ENCODE assay signal across 12 cellular contexts in the genomic region with DNA sequence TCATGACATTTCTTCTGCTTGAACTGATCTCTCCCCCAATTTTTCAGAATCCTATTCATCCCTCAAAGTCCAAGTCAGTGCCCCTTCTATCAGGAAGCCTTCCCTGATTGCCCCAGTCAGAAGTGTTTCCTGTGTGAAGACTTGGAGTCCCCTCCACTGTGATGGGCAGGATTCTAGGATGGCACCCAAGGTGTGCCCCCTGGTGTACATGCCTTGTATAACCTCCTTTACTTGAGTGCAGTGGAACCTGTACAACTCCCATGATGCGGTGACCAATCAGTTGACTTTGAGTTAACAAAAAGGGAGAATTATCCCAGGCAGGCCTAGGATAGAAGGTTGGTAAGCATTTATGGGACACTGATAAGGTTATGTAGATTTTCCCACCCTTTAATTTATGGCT. TPM values are rescaled to one million over a fixed set of nuclear protein-coding genes. Genes with fewer than 3 reads are reported as not detected.
DNase-seq lines count a peak whose midpoint lies in the region; ATAC-seq and TF ChIP-seq lines count a peak whose summit lies in the region.
"Had no signal": no experiment of that assay in that cellular context is flagged by ENCODE, and none has a peak within 500 bp of the region (broad histone marks: within the 10 kb centered on the region; RNA-seq: fewer than 3 reads in every experiment).

No MANE protein-coding gene starts in this region.

- H3K9ac ChIP-seq in DND-41 (ENCODE audit: low read depth, low read length) (no peak overlapping the region), SK-N-SH (no peak overlapping the region)

- TF ChIP-seq CTCF in DND-41 (IDR thresholded peaks at IDR 0.05; ENCODE audit: borderline replicate concordance, extremely low read depth, low read length, poor library complexity, severe bottlenecking) (peak; percentile 57), GM23338 (conservative IDR thresholded peaks at IDR 0.05; ENCODE audit: low read depth in 2 of 2) (peak; percentile 61 to 74), SK-N-SH (IDR thresholded peaks at IDR 0.05) (peak; percentile 35; the same call in 1 of the 2 replicates), coronary artery (IDR thresholded peaks at IDR 0.05) (no peak)

- no peaks in the 10 kb centered on the region for H3K9me3 Mint-ChIP-seq in GM23338

- H3K9me3 ChIP-seq in DND-41 (ENCODE audit: insufficient read depth, low read length, severe bottlenecking): no peaks in the 10 kb centered on the region
- H3K9me3 ChIP-seq in SK-N-SH: no peaks in the 10 kb centered on the region
- H3K9me3 ChIP-seq: Peyer's patch had no signal

- H3K4me3 ChIP-seq in DND-41 (ENCODE audit: low read depth in 1 of 2, low read length in 2 of 2) (no peak overlapping the region), GM23338 (no peak overlapping the region), SK-N-SH (ENCODE audit: low read depth in 2 of 2, low read length in 1 of 2) (no peak overlapping the region), coronary artery (no peak overlapping the region)
- H3K4me3 ChIP-seq: Peyer's patch had no signal

- H3K4me3 Mint-ChIP-seq in GM23338: no peak overlapping the region

- no peak overlapping the region for H3K27ac Mint-ChIP-seq in GM23338

- H3K27me3 ChIP-seq in DND-41 (ENCODE audit: insufficient read depth, low read length, poor library complexity): no peaks in the 10 kb centered on the region
- H3K27me3 ChIP-seq in GM23338 (ENCODE audit: insufficient read depth): no peaks in the 10 kb centered on the region
- no peaks in the 10 kb centered on the region for H3K27me3 ChIP-seq in SK-N-SH (ENCODE audit: insufficient read depth)
- H3K27me3 ChIP-seq: Peyer's patch had no signal

- no peaks in the 10 kb centered on the region; the same call in 2 of the 3 replicates for H3K36me3 Mint-ChIP-seq in GM23338 (ENCODE audit: low read depth)

- ATAC-seq in DND-41 (ENCODE audit: insufficient read depth, low read depth): no peak
- peak; percentile 82 for ATAC-seq in GM23338
- ATAC-seq in HG02884 (IDR thresholded peaks at IDR 0.05; ENCODE audit: unreplicated experiment): no peak
- ATAC-seq in GM18858 (IDR thresholded peaks at IDR 0.05; ENCODE audit: unreplicated experiment): no peak
- ATAC-seq: sciatic nerve had no signal

- H3K27ac ChIP-seq in DND-41 (ENCODE audit: low read length) (no peak overlapping the region), GM23338 (ENCODE audit: low read depth) (no peak overlapping the region), SK-N-SH (ENCODE audit: low read depth in 2 of 2, low read length in 1 of 2) (no peak overlapping the region), coronary artery (no peak overlapping the region)
- H3K27ac ChIP-seq: Peyer's patch had no signal

- CTCF ChIA-PET in SK-N-SH (lab: Yijun Ruan, JAX): interaction anchor here (0.7 kb wide), 1 partner anchor 280 kb away, joined by 3 read pairs; no protein-coding TSS in a partner anchor

- H3K79me2 ChIP-seq in DND-41 (ENCODE audit: insufficient read depth, low read length) (no peaks in the 10 kb centered on the region), GM23338 (replicated peaks; ENCODE audit: insufficient read depth) (no peaks in the 10 kb centered on the region), SK-N-SH (ENCODE audit: insufficient read depth) (no peaks in the 10 kb centered on the region)

- H2AFZ ChIP-seq in DND-41 (ENCODE audit: low read depth, low read length) (no peak overlapping the region), GM23338 (no peak overlapping the region), SK-N-SH (ENCODE audit: low read depth) (no peak overlapping the region)

- H3K4me1 Mint-ChIP-seq in GM23338: no peaks in the 10 kb centered on the region

- H3K4me1 ChIP-seq in DND-41 (ENCODE audit: insufficient read depth, low read length) (no peaks in the 10 kb centered on the region), GM23338 (ENCODE audit: insufficient read depth) (no peaks in the 10 kb centered on the region), SK-N-SH (ENCODE audit: control insufficient read depth in 1 of 2, insufficient read depth in 2 of 2, low read depth in 1 of 2, low read length in 1 of 2) (no peaks in the 10 kb centered on the region)
- H3K4me1 ChIP-seq: Peyer's patch had no signal

- TF ChIP-seq RAD21 in SK-N-SH (IDR thresholded peaks at IDR 0.05; ENCODE audit: low read length): no peak

- H3K27me3 Mint-ChIP-seq in GM23338 (ENCODE audit: insufficient read depth, low read depth, poor library complexity): no peaks in the 10 kb centered on the region

- H3K4me2 ChIP-seq in DND-41 (ENCODE audit: insufficient read depth, low read length) (no peak overlapping the region), GM23338 (no peak overlapping the region), SK-N-SH (no peak overlapping the region)

- peaks cover 5% of the 10 kb centered on the region; the same call in 1 of the 2 replicates for H3K9me2 ChIP-seq in GM23338 (ENCODE audit: insufficient read depth)
- H3K9me2 ChIP-seq in SK-N-SH: no peaks in the 10 kb centered on the region

- H3F3A ChIP-seq in GM23338 (replicated peaks; ENCODE audit: low read depth): no peaks in the 10 kb centered on the region
- H3F3A ChIP-seq in SK-N-SH (replicated peaks; ENCODE audit: insufficient read depth): no peaks in the 10 kb centered on the region

- no peak for TF ChIP-seq EP300 in SK-N-SH (IDR thresholded peaks at IDR 0.05; ENCODE audit: borderline replicate concordance in 1 of 2, low read depth in 1 of 2, low read length in 1 of 2)

- 38% methylated on average over 1 of the region's 1 CpG for WGBS in SK-N-SH (ENCODE audit: low lambda C conversion rate)

- H4K20me1 ChIP-seq in DND-41 (ENCODE audit: insufficient read depth, low read length) (no peaks in the 10 kb centered on the region), GM23338 (replicated peaks; ENCODE audit: insufficient read depth) (no peaks in the 10 kb centered on the region), SK-N-SH (ENCODE audit: insufficient read depth) (no peaks in the 10 kb centered on the region)

- POLR2A ChIA-PET in SK-N-SH (lab: Yijun Ruan, JAX): no interaction called here

- H3K36me3 ChIP-seq in DND-41 (ENCODE audit: insufficient read depth, low read length) (no peaks in the 10 kb centered on the region), GM23338 (ENCODE audit: insufficient read depth) (no peaks in the 10 kb centered on the region), SK-N-SH (replicated peaks in 1 of 2; ENCODE audit: control insufficient read depth in 1 of 2, insufficient read depth in 2 of 2, low read length in 1 of 2) (no peaks in the 10 kb centered on the region)
- H3K36me3 ChIP-seq: Peyer's patch had no signal

- DNase-seq in DND-41 (peak; percentile 24), GM23338 (ENCODE audit: low spot score) (peak; percentile 69), SK-N-SH (peak; percentile 11), iPS-NIHi7 (ENCODE audit: extremely low spot score) (peak; percentile 70), coronary artery (ENCODE audit: low spot score) (no peak), SIG-M5 treated with dmso at 0.1 percent for 504 hours (lab: John Stamatoyannopoulos, UW; ENCODE audit: unreplicated experiment) (no peak)
- DNase-seq: anterior cingulate cortex, Peyer's patch, T-helper 9 cell had no signal

TF ChIP-seq in GM23338, 12 proteins besides CTCF, POLR2A, EP300 and RAD21 (continues in another document):
- TF ChIP-seq NANOG (IDR thresholded peaks at IDR 0.05; ENCODE audit: borderline replicate concordance): no peak

TF ChIP-seq in SK-N-SH, 30 proteins besides CTCF, POLR2A, EP300 and RAD21:
- TF ChIP-seq TCF12 (IDR thresholded peaks at IDR 0.05) (no peak), SMC3 (IDR thresholded peaks at IDR 0.05; ENCODE audit: low read depth, low read length) (peak; percentile 10; the same call in 1 of the 2 replicates)

RNA-seq across cellular contexts. Expression of a gene that starts 23.4 kb away (rescaled TPM):
- total RNA-seq in GM23338 (2014; rRNA removed; shearing (Covaris generic)): not detected in 2 replicates
- polyA plus RNA-seq in GM23338 (2016; fragmentation: Nextera tagmentation; extraction: Ambion mirVana) (not detected in 2 replicates), SK-N-SH (2012; rRNA removed) (not detected in 2 replicates)
- not detected in 2 replicates for polyA plus RNA-seq in SK-N-SH (2012; cell fraction: cytosol; rRNA removed)
- not detected in 2 replicates for polyA plus RNA-seq in SK-N-SH (2012; cell fraction: nucleus; rRNA removed)
- total RNA-seq: sciatic nerve had no signal

Comparison
In these comparisons a context has a peak if more than half of its experiments do, and no peak if none do; other contexts are left out.
1. DNase-seq: peak in DND-41 (single experiment), GM23338 (single experiment), SK-N-SH (single experiment) and iPS-NIHi7 (single experiment); none in coronary artery (single experiment) and SIG-M5 treated with dmso at 0.1 percent for 504 hours (single experiment).